In genomic region chr22:28772633-28773460, GRCh38 we compare ENCODE assay signal across 8 cellular contexts. TPM values are rescaled to one million over a fixed set of nuclear protein-coding genes. Genes with fewer than 3 reads are reported as not detected.
A peak's percentile ranks its signal among the peaks of the same experiment; 100 is the strongest.
DNase-seq lines count a peak whose midpoint lies in the region; ATAC-seq and TF ChIP-seq lines count a peak whose summit lies in the region.

CCDC117 (plus strand) TSS chr22:28772695; CDS start chr22:28772850, 155 bp downstream.

- peak within 1 kb of the TSS; percentile 78 for H3K9ac ChIP-seq in PC-3 (ENCODE audit: low read length)
- peak within 1 kb of the TSS; percentile 88 for H3K9ac ChIP-seq in mucosa of stomach (ENCODE audit: low read length)

- TF ChIP-seq CTCF in PC-3 (conservative IDR thresholded peaks at IDR 0.05; ENCODE audit: low read depth, low read length): no peak

- DNase-seq in DMS79 (lab: John Stamatoyannopoulos, UW): peak; percentile 75
- peak; percentile 95 for DNase-seq in KBM-7
- DNase-seq in PC-3: peak; percentile 79
- peak; percentile 92 for DNase-seq in activated T-cell treated with anti-CD3 and anti-CD28 coated beads, Interleukin-2, amount 50 U/mL, for 24 hours
- peak; percentile 95 to 96 for DNase-seq in erythroblast (lab: John Stamatoyannopoulos, UW)
- peak; percentile 95 for DNase-seq in stimulated activated CD8-positive, alpha-beta memory T cell treated with anti-CD3 and anti-CD28 coated beads, Interleukin-4, amount 100 ng/mL, for 48 hours

- ATAC-seq in GM21717 (IDR thresholded peaks at IDR 0.05; ENCODE audit: unreplicated experiment) (peak; percentile 82), PC-3 (peak; percentile 90)

- TF ChIP-seq POLR2A in erythroblast (IDR thresholded peaks at IDR 0.05; ENCODE audit: low read length): peak; percentile 79

- peak within 1 kb of the TSS; percentile 86 for H2AFZ ChIP-seq in PC-3 (ENCODE audit: low read length)

- H4K20me1 ChIP-seq in PC-3 (ENCODE audit: low read length): no peaks in the 10 kb centered on the region

- H3K27me3 Mint-ChIP-seq in activated T-cell treated with anti-CD3 and anti-CD28 coated beads, Interleukin-2, amount 50 U/mL, for 24 hours: no peaks in the 10 kb centered on the region

- peaks cover 39% of the 10 kb centered on the region for H3K36me3 Mint-ChIP-seq in activated T-cell treated with anti-CD3 and anti-CD28 coated beads, Interleukin-2, amount 50 U/mL, for 24 hours (ENCODE audit: low read depth)

- peak within 1 kb of the TSS; percentile 90 for H3K4me2 ChIP-seq in PC-3 (ENCODE audit: low read length)

- H3F3A ChIP-seq in PC-3 (ENCODE audit: low read length, unreplicated experiment): no peaks in the 10 kb centered on the region

- intact Hi-C loops in PC-3 (cut with micrococcal nuclease): no loop called here

- CTCF ChIA-PET in PC-3 (lab: Charles Lee): interaction anchor here (0.5 to 0.6 kb wide), 3 partner anchors 23 to 32 kb away, joined by 3 read pairs; partner anchors contain the start of genes CHEK2 and HSCB

- peak within 1 kb of the TSS; percentile 98 for H3K27ac Mint-ChIP-seq in activated T-cell treated with anti-CD3 and anti-CD28 coated beads, Interleukin-2, amount 50 U/mL, for 24 hours

- peak within 1 kb of the TSS; percentile 87 for H3K4me3 Mint-ChIP-seq in activated T-cell treated with anti-CD3 and anti-CD28 coated beads, Interleukin-2, amount 50 U/mL, for 24 hours

- H3K36me3 ChIP-seq in PC-3 (ENCODE audit: low read depth, low read length): no peaks in the 10 kb centered on the region
- no peaks in the 10 kb centered on the region for H3K36me3 ChIP-seq in mucosa of stomach (ENCODE audit: control insufficient read depth, insufficient read depth, low read length)

- H3K9me3 Mint-ChIP-seq in activated T-cell treated with anti-CD3 and anti-CD28 coated beads, Interleukin-2, amount 50 U/mL, for 24 hours: peaks cover 4% of the 10 kb centered on the region

- peak within 1 kb of the TSS; percentile 8; the same call in 1 of the 2 replicates for H3K27ac ChIP-seq in PC-3 (ENCODE audit: low read length)

- no peaks in the 10 kb centered on the region for H3K9me3 ChIP-seq in PC-3 (ENCODE audit: low read length)
- H3K9me3 ChIP-seq in mucosa of stomach (ENCODE audit: control insufficient read depth, low read length): no peaks in the 10 kb centered on the region

- POLR2A ChIA-PET in PC-3 (lab: Charles Lee; ENCODE audit: unreplicated experiment): interaction anchor here (0.6 kb wide), 1 partner anchor 392 kb away, joined by 8 read pairs; no protein-coding TSS in a partner anchor

- in situ Hi-C loops in KBM-7 (cut with MboI; ENCODE audit: low pct_unique_long_range_greater_than_20kb, low sequenced_read_pairs): no loop called here

- H3K4me3 ChIP-seq in PC-3 (ENCODE audit: low read length): peak within 1 kb of the TSS; percentile 73
- peak within 1 kb of the TSS; percentile 93 for H3K4me3 ChIP-seq in mucosa of stomach (ENCODE audit: low read length)

- H3K4me1 Mint-ChIP-seq in activated T-cell treated with anti-CD3 and anti-CD28 coated beads, Interleukin-2, amount 50 U/mL, for 24 hours (ENCODE audit: low read depth): peaks cover 28% of the 10 kb centered on the region

- H3K9me2 ChIP-seq in PC-3 (replicated peaks; ENCODE audit: low read length): no peaks in the 10 kb centered on the region

- peaks cover 44% of the 10 kb centered on the region for H3K79me2 ChIP-seq in PC-3 (ENCODE audit: low read length)

- H3K4me1 ChIP-seq in PC-3 (ENCODE audit: insufficient read depth, low read length): peaks cover 4% of the 10 kb centered on the region; the same call in 1 of the 2 replicates
- no peaks in the 10 kb centered on the region for H3K4me1 ChIP-seq in mucosa of stomach (ENCODE audit: control insufficient read depth, insufficient read depth, low read length)

- BruUV-seq in PC-3 (replicated peaks; lab: Mats Ljungman, UMichigan): no TSS peak

- H3K27me3 ChIP-seq in PC-3 (ENCODE audit: low read length): no peaks in the 10 kb centered on the region
- H3K27me3 ChIP-seq in mucosa of stomach (ENCODE audit: control insufficient read depth, insufficient read depth, low read length): no peaks in the 10 kb centered on the region

RNA-seq across cellular contexts. Expression of gene CCDC117, which starts in this region (rescaled TPM):
- 7.1 and 18.8 TPM in 2 replicates for total RNA-seq in PC-3 (2014; rRNA removed)

Comparison
In these comparisons a context has a peak if more than half of its experiments do, and no peak if none do; other contexts are left out.
1. Peak in every context shown above with its lines: DNase-seq, ATAC-seq, H3K4me3 ChIP-seq and H3K27ac ChIP-seq.